Comparison of ENCODE assay signal across 12 cellular contexts in the genomic region with DNA sequence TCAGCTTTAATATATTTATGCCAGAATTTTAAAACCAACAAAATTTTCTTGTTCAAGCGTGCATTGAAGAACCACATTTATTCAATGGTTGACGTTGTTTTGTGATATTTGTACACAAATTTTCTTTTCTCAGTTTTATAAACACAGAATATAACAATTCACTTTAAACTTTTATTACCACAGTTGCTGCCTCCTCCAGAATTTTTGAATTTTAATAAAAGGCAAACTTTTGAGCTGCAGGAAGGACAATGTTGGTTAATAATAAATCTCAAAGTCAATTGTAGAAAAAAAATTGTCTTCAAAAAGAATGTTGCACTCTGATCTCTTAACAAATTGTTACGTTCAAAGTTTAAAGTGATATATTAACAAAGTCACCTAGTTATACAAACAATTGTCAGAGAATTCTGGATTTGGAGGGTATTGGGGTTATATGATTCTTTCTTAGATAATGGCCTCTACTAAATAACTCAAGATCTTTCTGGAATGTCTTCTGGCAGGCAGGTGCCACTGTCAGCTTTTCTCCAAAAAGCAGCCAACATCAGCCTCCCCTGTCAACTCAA.
DNase-seq lines count a peak whose midpoint lies in the region; ATAC-seq and TF ChIP-seq lines count a peak whose summit lies in the region.
"Had no signal": no experiment of that assay in that cellular context is flagged by ENCODE, and none has a peak within 500 bp of the region (broad histone marks: within the 10 kb centered on the region; RNA-seq: fewer than 3 reads in every experiment).

No MANE protein-coding gene starts in this region.

- H3K79me2 ChIP-seq in hepatocyte = no peaks in the 10 kb centered on the region

- ATAC-seq in left lung (peak; percentile 27), lower lobe of right lung (peak in 1 of 2 donors; percentile 6), upper lobe of right lung (no peak), HG02870 (IDR thresholded peaks at IDR 0.05; ENCODE audit: unreplicated experiment) (no peak)
- no peak for ATAC-seq in stimulated activated naive CD8-positive, alpha-beta T cell treated with anti-CD3 and anti-CD28 coated beads, Interleukin-15, Interleukin-2, amounts not matched to agents 100 U/mL and 50 U/mL, for 24 hours
- ATAC-seq: CD8-positive, alpha-beta T cell had no signal

- H3K9me3 ChIP-seq in hepatocyte (ENCODE audit: low read depth) (peaks cover 5% of the 10 kb centered on the region), left lung (peaks cover 0 to 4% of the 10 kb centered on the region in 2 donors), lower lobe of right lung (no peaks in the 10 kb centered on the region), upper lobe of right lung (no peaks in the 10 kb centered on the region)

- DNase-seq in hepatocyte (ENCODE audit: low spot score) (no peak), left lung (no peak), lower lobe of right lung (no peak), upper lobe of right lung (no peak)
- no peak for DNase-seq in activated effector memory CD4-positive, alpha-beta T cell treated with Interleukin-2 at 50 U/mL for 16 hours
- DNase-seq in stimulated activated naive CD8-positive, alpha-beta T cell treated with anti-CD3 and anti-CD28 coated beads, Interleukin-15, Interleukin-2, amounts not matched to agents 100 U/mL and 50 U/mL, for 24 hours = no peak
- DNase-seq: CD8-positive, alpha-beta T cell; DMS 273 treated with DMSO at 0.1 percent for 48 hours; HCEC 1CT; HFFc6 had no signal

- intact Hi-C loops in left lung (cut with DNase I) = no loop called here
- intact Hi-C loops in lower lobe of right lung (cut with DNase I) = no loop called here
- intact Hi-C loops in upper lobe of right lung (cut with DNase I) = no loop called here

- H3K27ac ChIP-seq in hepatocyte (peak overlapping the region; percentile 79), left lung (peak overlapping the region; percentile 26 to 55), lower lobe of right lung (peak overlapping the region; percentile 44), upper lobe of right lung (peak overlapping the region; percentile 39)
- H3K27ac ChIP-seq: HL-60 had no signal

- H3K27me3 ChIP-seq in hepatocyte (no peaks in the 10 kb centered on the region), left lung (no peaks in the 10 kb centered on the region), lower lobe of right lung (ENCODE audit: low read depth) (no peaks in the 10 kb centered on the region), upper lobe of right lung (no peaks in the 10 kb centered on the region)

- H4K20me1 ChIP-seq in hepatocyte (ENCODE audit: insufficient read depth, poor library complexity, severe bottlenecking) = no peaks in the 10 kb centered on the region

- no peak overlapping the region for H3K4me3 ChIP-seq in hepatocyte
- no peak overlapping the region for H3K4me3 ChIP-seq in left lung
- H3K4me3 ChIP-seq in lower lobe of right lung = no peak overlapping the region
- H3K4me3 ChIP-seq in upper lobe of right lung = no peak overlapping the region

- H3K4me1 ChIP-seq in hepatocyte (ENCODE audit: insufficient read depth) (peaks cover 22% of the 10 kb centered on the region), left lung (no peaks in the 10 kb centered on the region), lower lobe of right lung (no peaks in the 10 kb centered on the region), upper lobe of right lung (no peaks in the 10 kb centered on the region)

- H3K36me3 ChIP-seq in hepatocyte (replicated peaks; ENCODE audit: insufficient read depth, low read depth) (no peaks in the 10 kb centered on the region), left lung (no peaks in the 10 kb centered on the region), lower lobe of right lung (no peaks in the 10 kb centered on the region), upper lobe of right lung (no peaks in the 10 kb centered on the region)

- WGBS in hepatocyte (ENCODE audit: low lambda C conversion rate, missing lambda C conversion rate) = 61% methylated on average over 3 of the region's 3 CpGs

- H3K9me2 ChIP-seq in hepatocyte (replicated peaks; ENCODE audit: insufficient read depth) = no peaks in the 10 kb centered on the region

- TF ChIP-seq CTCF in hepatocyte (IDR thresholded peaks at IDR 0.05; ENCODE audit: poor library complexity) (no peak), left lung (IDR thresholded peaks at IDR 0.05) (no peak), lower lobe of right lung (IDR thresholded peaks at IDR 0.05) (no peak), upper lobe of right lung (IDR thresholded peaks at IDR 0.05) (no peak)

- no peak overlapping the region for H2AFZ ChIP-seq in hepatocyte

- peak overlapping the region; percentile 38 for H3K4me2 ChIP-seq in hepatocyte
